ENCODE assay signal across 18 cellular contexts in the genomic region with DNA sequence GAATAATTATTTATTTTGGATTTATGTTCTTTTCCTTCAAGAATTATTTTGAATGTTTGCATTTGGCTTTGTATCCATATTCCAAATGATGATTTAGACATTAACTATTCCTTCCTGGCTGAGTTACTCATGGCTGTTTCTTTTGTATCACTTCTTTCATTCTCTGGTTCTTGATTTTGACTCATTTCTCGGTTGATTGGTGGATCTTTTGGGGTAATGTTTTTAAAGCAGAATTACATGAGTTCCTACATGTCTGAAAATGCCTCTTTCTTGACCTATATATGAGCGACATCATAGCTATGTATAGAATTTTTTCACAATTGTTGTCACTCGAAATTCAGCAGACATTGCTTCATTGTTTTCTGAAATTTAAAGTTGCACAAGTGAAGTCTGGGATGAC. TPM values are rescaled to one million over a fixed set of nuclear protein-coding genes. Genes with fewer than 3 reads are reported as not detected.
DNase-seq lines count a peak whose midpoint lies in the region; ATAC-seq and TF ChIP-seq lines count a peak whose summit lies in the region.
"Had no signal": no experiment of that assay in that cellular context is flagged by ENCODE, and none has a peak within 500 bp of the region (broad histone marks: within the 10 kb centered on the region; RNA-seq: fewer than 3 reads in every experiment).

No MANE protein-coding gene starts in this region.

- H3K4me1 Mint-ChIP-seq in MCF 10A (ENCODE audit: insufficient read depth, unreplicated experiment), result peaks cover 13% of the 10 kb centered on the region

- no peaks in the 10 kb centered on the region for H3K9me3 Mint-ChIP-seq in MCF 10A (ENCODE audit: unreplicated experiment)

- H3K27me3 Mint-ChIP-seq in MCF 10A (ENCODE audit: insufficient read depth, unreplicated experiment), result no peaks in the 10 kb centered on the region

- DNase-seq in MCF 10A (ENCODE audit: unreplicated experiment), result peak; percentile 41
- DNase-seq in breast epithelium (ENCODE audit: low spot score in 2 of 2), result no peak
- peak; percentile 7 for DNase-seq in astrocyte of the spinal cord (ENCODE audit: low read depth, low spot score)
- peak; percentile 95 to 97 for DNase-seq in foreskin keratinocyte
- no peak for DNase-seq in SJCRH30
- no peak for DNase-seq in DMS53 (lab: John Stamatoyannopoulos, UW)
- DNase-seq: C1 segment of cervical spinal cord, COR-L47, KG1, NCI-H1092, NCI-H226, NCI-H526 treated with DMSO at 0.1 percent for 48 hours had no signal

- no peak for TF ChIP-seq CTCF in MCF 10A (IDR thresholded peaks at IDR 0.05; ENCODE audit: unreplicated experiment)
- no peak for TF ChIP-seq CTCF in breast epithelium (IDR thresholded peaks at IDR 0.05)
- no peak for TF ChIP-seq CTCF in astrocyte of the spinal cord (IDR thresholded peaks at IDR 0.05; ENCODE audit: low read depth, low read length)
- no peak for TF ChIP-seq CTCF in foreskin keratinocyte (conservative IDR thresholded peaks at IDR 0.05)

- BruUV-seq in MCF 10A (replicated peaks; lab: Mats Ljungman, UMichigan), result no TSS peak

- in situ Hi-C loops in astrocyte of the spinal cord (cut with HindIII; ENCODE audit: low sequenced_read_pairs), result no loop called here

- H3K27me3 ChIP-seq in breast epithelium (no peaks in the 10 kb centered on the region), foreskin keratinocyte (no peaks in the 10 kb centered on the region), SJCRH30 (no peaks in the 10 kb centered on the region)

- CTCF ChIA-PET in MCF 10A (lab: Yijun Ruan, JAX), result interaction anchor here (1.1 kb wide), 1 partner anchor 11 kb away, joined by 3 read pairs; no protein-coding TSS in a partner anchor

- H3K4me1 ChIP-seq in breast epithelium (no peaks in the 10 kb centered on the region), foreskin keratinocyte (peaks cover 25% of the 10 kb centered on the region), SJCRH30 (peaks cover 6% of the 10 kb centered on the region; the same call in 1 of the 2 replicates)

- TF ChIP-seq POLR2A in breast epithelium (IDR thresholded peaks at IDR 0.05), result no peak

- no peak overlapping the region for H3K4me3 Mint-ChIP-seq in MCF 10A (ENCODE audit: unreplicated experiment)

- H3K4me3 ChIP-seq in breast epithelium (no peak overlapping the region), astrocyte of the spinal cord (ENCODE audit: low read depth, low read length) (no peak overlapping the region), SJCRH30 (no peak overlapping the region)
- H3K4me3 ChIP-seq: SK-N-MC had no signal

- H3K36me3 Mint-ChIP-seq in MCF 10A (ENCODE audit: insufficient read depth, unreplicated experiment), result no peaks in the 10 kb centered on the region

- intact Hi-C loops in MCF 10A (cut with micrococcal nuclease) (no loop called here), breast epithelium (cut with DNase I; ENCODE audit: low total_unique reads) (no loop called here)

- no peak overlapping the region for H3K27ac Mint-ChIP-seq in MCF 10A (ENCODE audit: low read depth, unreplicated experiment)

- POLR2A ChIA-PET in MCF 10A (lab: Yijun Ruan, JAX), result interaction anchor here (0.7 kb wide), 1 partner anchor 440 kb away, joined by 3 read pairs; no protein-coding TSS in a partner anchor

- no peaks in the 10 kb centered on the region for H3K9me3 ChIP-seq in breast epithelium
- H3K9me3 ChIP-seq in SJCRH30 (replicated peaks), result no peaks in the 10 kb centered on the region

- ATAC-seq in foreskin keratinocyte (peak; percentile 75), GM21381 (IDR thresholded peaks at IDR 0.05; ENCODE audit: unreplicated experiment) (no peak), HG02610 (IDR thresholded peaks at IDR 0.05; ENCODE audit: unreplicated experiment) (no peak)
- ATAC-seq: HCT116 had no signal

- H3K36me3 ChIP-seq in breast epithelium (no peaks in the 10 kb centered on the region), SJCRH30 (no peaks in the 10 kb centered on the region)

- H3K27ac ChIP-seq in breast epithelium (no peak overlapping the region), foreskin keratinocyte (peak overlapping the region; percentile 44), SJCRH30 (no peak overlapping the region)
- H3K27ac ChIP-seq: 22Rv1, SK-N-MC had no signal

RNA-seq across cellular contexts. Expression of gene CYP26B1, which starts 39.5 kb away (rescaled TPM):
- total RNA-seq in MCF 10A (2022) (14.1 and 16.9 TPM in 2 replicates), breast epithelium (10 to 100 TPM in 1 of 3 donors, 1 to 10 TPM in 2; 3.8 to 41.6 (median 3.9) TPM), foreskin keratinocyte (0.31 and 1.0 TPM in 2 replicates)
- 0.09 and 0.40 TPM in 2 replicates for polyA plus RNA-seq in foreskin keratinocyte
- 9.7 and 11.3 TPM in 2 replicates for total RNA-seq in SJCRH30 (2014; rRNA removed; shearing (Covaris generic))
- total RNA-seq: OCI-LY7 had no signal

Comparison
In these comparisons a context has a peak if more than half of its experiments do, and no peak if none do; other contexts are left out.
1. DNase-seq: peak in MCF 10A (single experiment), astrocyte of the spinal cord (single experiment) and foreskin keratinocyte (2 of 2); none in breast epithelium (0 of 2), SJCRH30 (0 of 2) and DMS53 (single experiment).